Comparison of ENCODE assay signal across 19 cellular contexts in the genomic region with DNA sequence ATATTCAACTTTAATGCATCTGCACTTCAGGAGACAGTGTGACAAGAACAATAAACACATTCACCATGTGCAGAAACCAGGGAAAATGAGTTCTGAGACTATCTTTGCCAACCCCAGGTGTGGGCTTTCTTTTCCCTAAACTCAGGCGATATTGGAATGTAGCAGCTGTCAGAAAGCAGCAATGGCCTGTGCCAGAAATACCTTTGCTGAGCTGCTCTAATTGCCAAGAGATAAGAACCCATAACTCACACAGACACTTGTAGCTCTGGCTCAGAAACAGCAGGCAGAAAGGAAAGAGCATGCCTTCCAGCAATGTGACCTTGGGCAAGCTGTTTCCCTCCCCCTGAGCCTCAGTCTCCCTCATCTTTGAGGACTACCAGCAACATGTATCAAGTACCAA.
A peak's percentile ranks its signal among the peaks of the same experiment; 100 is the strongest.
DNase-seq lines count a peak whose midpoint lies in the region; TF ChIP-seq lines count a peak whose summit lies in the region.
"Had no signal": no experiment of that assay in that cellular context is flagged by ENCODE, and none has a peak within 500 bp of the region (broad histone marks: within the 10 kb centered on the region; RNA-seq: fewer than 3 reads in every experiment).

No MANE protein-coding gene starts in this region.

- no peaks in the 10 kb centered on the region for H3K9me2 ChIP-seq in hepatocyte (replicated peaks; ENCODE audit: insufficient read depth)

- H3K9me3 ChIP-seq in hepatocyte (ENCODE audit: low read depth), result no peaks in the 10 kb centered on the region
- H3K9me3 ChIP-seq in stomach, result no peaks in the 10 kb centered on the region
- no peaks in the 10 kb centered on the region for H3K9me3 ChIP-seq in prostate gland
- H3K9me3 ChIP-seq: HAP-1 had no signal

- H3K36me3 ChIP-seq in hepatocyte (replicated peaks; ENCODE audit: insufficient read depth, low read depth) (no peaks in the 10 kb centered on the region), stomach (no peaks in the 10 kb centered on the region), prostate gland (no peaks in the 10 kb centered on the region)
- H3K36me3 ChIP-seq: HAP-1 had no signal

- H3K27ac ChIP-seq in VCaP (peak overlapping the region; percentile 36), hepatocyte (no peak overlapping the region), stomach (peak overlapping the region in 3 of 5 donors; percentile 12 to 58 (median 24)), prostate gland (no peak overlapping the region)
- H3K27ac ChIP-seq: 22Rv1, epithelial cell of prostate had no signal

- TF ChIP-seq CTCF in VCaP (conservative IDR thresholded peaks at IDR 0.05) (no peak), hepatocyte (IDR thresholded peaks at IDR 0.05; ENCODE audit: poor library complexity) (no peak), stomach (IDR thresholded peaks at IDR 0.05) (no peak), prostate gland (IDR thresholded peaks at IDR 0.05) (no peak)

- H3K4me3 ChIP-seq in hepatocyte, result no peak overlapping the region
- H3K4me3 ChIP-seq in stomach, result no peak overlapping the region
- no peak overlapping the region for H3K4me3 ChIP-seq in prostate gland
- H3K4me3 ChIP-seq: HAP-1, smooth muscle cell had no signal

- H3K4me2 ChIP-seq in hepatocyte, result no peak overlapping the region
- H3K4me2 ChIP-seq: smooth muscle cell had no signal

- H3K79me2 ChIP-seq in hepatocyte, result peaks cover 25% of the 10 kb centered on the region

- intact Hi-C loops in stomach (cut with DNase I; ENCODE audit: low total_unique reads) (no loop called here), prostate gland (cut with DNase I) (loop anchor here (10.0 kb wide), 1 partner anchor 142 kb away; no protein-coding TSS in a partner anchor)

- no peaks in the 10 kb centered on the region for H4K20me1 ChIP-seq in hepatocyte (ENCODE audit: insufficient read depth, poor library complexity, severe bottlenecking)

- H3K4me1 ChIP-seq in hepatocyte (ENCODE audit: insufficient read depth), result peaks cover 8% of the 10 kb centered on the region
- peaks cover 0 to 46% (median 32%) of the 10 kb centered on the region in 4 donors for H3K4me1 ChIP-seq in stomach
- no peaks in the 10 kb centered on the region for H3K4me1 ChIP-seq in prostate gland (replicated peaks)

- no peak for TF ChIP-seq POLR2A in stomach (IDR thresholded peaks at IDR 0.05)
- no peak for TF ChIP-seq POLR2A in prostate gland (IDR thresholded peaks at IDR 0.05)

- in situ Hi-C loops in KBM-7 (cut with MboI; ENCODE audit: low pct_unique_long_range_greater_than_20kb, low sequenced_read_pairs), result no loop called here

- no peak for TF ChIP-seq EP300 in stomach (IDR thresholded peaks at IDR 0.05)

- DNase-seq in DMS 273 (lab: John Stamatoyannopoulos, UW; ENCODE audit: unreplicated experiment) (peak; percentile 9), DMS 273 treated with DMSO at 0.1 percent for 48 hours (lab: John Stamatoyannopoulos, UW) (no peak), hepatocyte (ENCODE audit: low spot score) (peak; percentile 35), stomach (peak; percentile 44), prostate gland (ENCODE audit: low spot score) (no peak), mucosa of gallbladder (ENCODE audit: low spot score) (no peak), KBM-7 (no peak)
- DNase-seq: activated CD4-positive, alpha-beta memory T cell treated with anti-CD3 and anti-CD28 coated beads for 36 hours; hippocampal formation; Karpas-422; mesenchymal stem cell; NCI-H2081 treated with DMSO at 0.1 percent for 48 hours; NCI-H510A treated with DMSO at 0.1 percent for 48 hours; stimulated activated CD4-positive, alpha-beta T cell treated with anti-CD3 and anti-CD28 coated beads, Interleukin-4, amount 100 ng/mL, for 24 hours had no signal

- WGBS in hepatocyte (ENCODE audit: low lambda C conversion rate, missing lambda C conversion rate), result 19% methylated on average over 1 of the region's 1 CpG
- 30 to 47% (median 43%) methylated on average over 1 of the region's 1 CpG for WGBS in stomach, 5 donors
- WGBS in prostate gland, result 18% methylated on average over 1 of the region's 1 CpG

- H2AFZ ChIP-seq in hepatocyte, result no peak overlapping the region

- H3K27me3 ChIP-seq in hepatocyte (no peaks in the 10 kb centered on the region), stomach (no peaks in the 10 kb centered on the region), prostate gland (replicated peaks; ENCODE audit: insufficient read depth) (no peaks in the 10 kb centered on the region)

Comparison
In these comparisons a context has a peak if more than half of its experiments do, and no peak if none do; other contexts are left out.
1. DNase-seq: peak in DMS 273 (single experiment), hepatocyte (single experiment) and stomach (single experiment); none in DMS 273 treated with DMSO at 0.1 percent for 48 hours (single experiment), prostate gland (single experiment), mucosa of gallbladder (single experiment) and KBM-7 (single experiment).
2. H3K27ac ChIP-seq: peak in VCaP (single experiment) and stomach (3 of 5); none in hepatocyte (single experiment) and prostate gland (0 of 2).